ENCODE assay signal across 1 cellular context in the genomic region with DNA sequence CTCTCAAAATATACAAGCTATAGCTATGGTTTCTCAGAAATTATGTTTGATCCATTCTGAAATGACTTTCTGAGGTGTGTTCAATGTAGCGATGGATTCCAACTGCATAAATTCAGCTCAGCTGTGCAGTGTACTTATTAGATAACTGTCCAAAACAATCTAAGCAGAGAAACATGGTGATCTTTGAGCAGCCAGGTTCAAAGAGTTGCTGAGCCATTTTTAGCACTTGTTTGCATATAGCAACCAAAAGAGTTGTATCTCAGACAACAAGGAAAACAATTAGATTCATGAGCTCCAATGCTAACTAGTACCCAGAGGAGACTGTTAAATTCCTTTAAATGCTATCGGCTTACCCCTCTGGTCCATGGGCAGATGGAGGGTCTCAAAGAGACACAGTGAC.
A peak's percentile ranks its signal among the peaks of the same experiment; 100 is the strongest.
TF ChIP-seq lines count a peak whose summit lies in the region.

No MANE protein-coding gene starts in this region.

TF ChIP-seq in GM12878, 131 proteins besides CTCF, POLR2A, EP300 and RAD21:
- TF ChIP-seq MEF2A (IDR thresholded peaks at IDR 0.05; ENCODE audit: insufficient read depth, low read depth, low read length): peak; percentile 77; the same call in 1 of the 2 replicates
- TF ChIP-seq FOXM1 (IDR thresholded peaks at IDR 0.05; ENCODE audit: low read depth, low read length): no peak
- TF ChIP-seq TBL1XR1 (IDR thresholded peaks at IDR 0.05; ENCODE audit: low read depth, low read length): peak; percentile 13; the same call in 1 of the 2 replicates
- no peak for TF ChIP-seq HCFC1 (IDR thresholded peaks at IDR 0.05; ENCODE audit: low read length)
- TF ChIP-seq POU2F2 (IDR thresholded peaks at IDR 0.05; ENCODE audit: borderline replicate concordance, low read depth, low read length): peak; percentile 74; the same call in 1 of the 3 replicates
- no peak for TF ChIP-seq BRCA1 (IDR thresholded peaks at IDR 0.05; ENCODE audit: low read depth, low read length)
- peak; percentile 61 for TF ChIP-seq MEF2B (IDR thresholded peaks at IDR 0.05; ENCODE audit: partially characterized antibody, poor library complexity, severe bottlenecking)
- no peak for TF ChIP-seq PAX5 (IDR thresholded peaks at IDR 0.05; ENCODE audit: borderline replicate concordance, low read depth, low read length)
- no peak for TF ChIP-seq PAX8 (IDR thresholded peaks at IDR 0.05)
- TF ChIP-seq TCF3 (IDR thresholded peaks at IDR 0.05; ENCODE audit: borderline replicate concordance, insufficient read depth, low read depth, low read length): no peak
- no peak for TF ChIP-seq KDM1A (IDR thresholded peaks at IDR 0.05; ENCODE audit: borderline replicate concordance)
- TF ChIP-seq, protein P1, sequence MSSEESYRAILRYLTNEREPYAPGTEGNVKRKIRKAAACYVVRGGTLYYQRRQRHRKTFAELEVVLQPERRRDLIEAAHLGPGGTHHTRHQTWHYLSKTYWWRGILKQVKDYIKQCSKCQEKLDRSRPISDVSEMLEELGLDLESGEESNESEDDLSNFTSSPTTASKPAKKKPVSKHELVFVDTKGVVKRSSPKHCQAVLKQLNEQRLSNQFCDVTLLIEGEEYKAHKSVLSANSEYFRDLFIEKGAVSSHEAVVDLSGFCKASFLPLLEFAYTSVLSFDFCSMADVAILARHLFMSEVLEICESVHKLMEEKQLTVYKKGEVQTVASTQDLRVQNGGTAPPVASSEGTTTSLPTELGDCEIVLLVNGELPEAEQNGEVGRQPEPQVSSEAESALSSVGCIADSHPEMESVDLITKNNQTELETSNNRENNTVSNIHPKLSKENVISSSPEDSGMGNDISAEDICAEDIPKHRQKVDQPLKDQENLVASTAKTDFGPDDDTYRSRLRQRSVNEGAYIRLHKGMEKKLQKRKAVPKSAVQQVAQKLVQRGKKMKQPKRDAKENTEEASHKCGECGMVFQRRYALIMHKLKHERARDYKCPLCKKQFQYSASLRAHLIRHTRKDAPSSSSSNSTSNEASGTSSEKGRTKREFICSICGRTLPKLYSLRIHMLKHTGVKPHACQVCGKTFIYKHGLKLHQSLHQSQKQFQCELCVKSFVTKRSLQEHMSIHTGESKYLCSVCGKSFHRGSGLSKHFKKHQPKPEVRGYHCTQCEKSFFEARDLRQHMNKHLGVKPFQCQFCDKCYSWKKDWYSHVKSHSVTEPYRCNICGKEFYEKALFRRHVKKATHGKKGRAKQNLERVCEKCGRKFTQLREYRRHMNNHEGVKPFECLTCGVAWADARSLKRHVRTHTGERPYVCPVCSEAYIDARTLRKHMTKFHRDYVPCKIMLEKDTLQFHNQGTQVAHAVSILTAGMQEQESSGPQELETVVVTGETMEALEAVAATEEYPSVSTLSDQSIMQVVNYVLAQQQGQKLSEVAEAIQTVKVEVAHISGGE (CRISPR knock-in tag; IDR thresholded peaks at IDR 0.05): no peak
- no peak for TF ChIP-seq ZBED1 (IDR thresholded peaks at IDR 0.05; ENCODE audit: borderline replicate concordance)
- TF ChIP-seq MTA3 (IDR thresholded peaks at IDR 0.05; ENCODE audit: borderline replicate concordance, low read length): no peak
- no peak for TF ChIP-seq POLR2AphosphoS5 (IDR thresholded peaks at IDR 0.05; ENCODE audit: low read length)
- TF ChIP-seq FOS (IDR thresholded peaks at IDR 0.05; ENCODE audit: borderline replicate concordance, extremely low read depth, insufficient read length): no peak
- TF ChIP-seq, protein P2, sequence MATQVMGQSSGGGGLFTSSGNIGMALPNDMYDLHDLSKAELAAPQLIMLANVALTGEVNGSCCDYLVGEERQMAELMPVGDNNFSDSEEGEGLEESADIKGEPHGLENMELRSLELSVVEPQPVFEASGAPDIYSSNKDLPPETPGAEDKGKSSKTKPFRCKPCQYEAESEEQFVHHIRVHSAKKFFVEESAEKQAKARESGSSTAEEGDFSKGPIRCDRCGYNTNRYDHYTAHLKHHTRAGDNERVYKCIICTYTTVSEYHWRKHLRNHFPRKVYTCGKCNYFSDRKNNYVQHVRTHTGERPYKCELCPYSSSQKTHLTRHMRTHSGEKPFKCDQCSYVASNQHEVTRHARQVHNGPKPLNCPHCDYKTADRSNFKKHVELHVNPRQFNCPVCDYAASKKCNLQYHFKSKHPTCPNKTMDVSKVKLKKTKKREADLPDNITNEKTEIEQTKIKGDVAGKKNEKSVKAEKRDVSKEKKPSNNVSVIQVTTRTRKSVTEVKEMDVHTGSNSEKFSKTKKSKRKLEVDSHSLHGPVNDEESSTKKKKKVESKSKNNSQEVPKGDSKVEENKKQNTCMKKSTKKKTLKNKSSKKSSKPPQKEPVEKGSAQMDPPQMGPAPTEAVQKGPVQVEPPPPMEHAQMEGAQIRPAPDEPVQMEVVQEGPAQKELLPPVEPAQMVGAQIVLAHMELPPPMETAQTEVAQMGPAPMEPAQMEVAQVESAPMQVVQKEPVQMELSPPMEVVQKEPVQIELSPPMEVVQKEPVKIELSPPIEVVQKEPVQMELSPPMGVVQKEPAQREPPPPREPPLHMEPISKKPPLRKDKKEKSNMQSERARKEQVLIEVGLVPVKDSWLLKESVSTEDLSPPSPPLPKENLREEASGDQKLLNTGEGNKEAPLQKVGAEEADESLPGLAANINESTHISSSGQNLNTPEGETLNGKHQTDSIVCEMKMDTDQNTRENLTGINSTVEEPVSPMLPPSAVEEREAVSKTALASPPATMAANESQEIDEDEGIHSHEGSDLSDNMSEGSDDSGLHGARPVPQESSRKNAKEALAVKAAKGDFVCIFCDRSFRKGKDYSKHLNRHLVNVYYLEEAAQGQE (IDR thresholded peaks at IDR 0.05; ENCODE audit: low read depth, low read length): no peak
- no peak for TF ChIP-seq FOXK2 (IDR thresholded peaks at IDR 0.05)
- TF ChIP-seq, protein P3, sequence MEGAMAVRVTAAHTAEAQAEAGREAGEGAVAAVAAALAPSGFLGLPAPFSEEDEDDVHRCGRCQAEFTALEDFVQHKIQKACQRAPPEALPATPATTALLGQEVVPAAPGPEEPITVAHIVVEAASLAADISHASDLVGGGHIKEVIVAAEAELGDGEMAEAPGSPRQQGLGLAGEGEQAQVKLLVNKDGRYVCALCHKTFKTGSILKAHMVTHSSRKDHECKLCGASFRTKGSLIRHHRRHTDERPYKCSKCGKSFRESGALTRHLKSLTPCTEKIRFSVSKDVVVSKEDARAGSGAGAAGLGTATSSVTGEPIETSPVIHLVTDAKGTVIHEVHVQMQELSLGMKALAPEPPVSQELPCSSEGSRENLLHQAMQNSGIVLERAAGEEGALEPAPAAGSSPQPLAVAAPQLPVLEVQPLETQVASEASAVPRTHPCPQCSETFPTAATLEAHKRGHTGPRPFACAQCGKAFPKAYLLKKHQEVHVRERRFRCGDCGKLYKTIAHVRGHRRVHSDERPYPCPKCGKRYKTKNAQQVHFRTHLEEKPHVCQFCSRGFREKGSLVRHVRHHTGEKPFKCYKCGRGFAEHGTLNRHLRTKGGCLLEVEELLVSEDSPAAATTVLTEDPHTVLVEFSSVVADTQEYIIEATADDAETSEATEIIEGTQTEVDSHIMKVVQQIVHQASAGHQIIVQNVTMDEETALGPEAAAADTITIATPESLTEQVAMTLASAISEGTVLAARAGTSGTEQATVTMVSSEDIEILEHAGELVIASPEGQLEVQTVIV (IDR thresholded peaks at IDR 0.05; ENCODE audit: borderline replicate concordance, partially characterized antibody): no peak
- no peak for TF ChIP-seq HDGF (IDR thresholded peaks at IDR 0.05)
- no peak for TF ChIP-seq NRF1 (conservative IDR thresholded peaks at IDR 0.05; ENCODE audit: low read depth, low read length)
- TF ChIP-seq, protein P4, sequence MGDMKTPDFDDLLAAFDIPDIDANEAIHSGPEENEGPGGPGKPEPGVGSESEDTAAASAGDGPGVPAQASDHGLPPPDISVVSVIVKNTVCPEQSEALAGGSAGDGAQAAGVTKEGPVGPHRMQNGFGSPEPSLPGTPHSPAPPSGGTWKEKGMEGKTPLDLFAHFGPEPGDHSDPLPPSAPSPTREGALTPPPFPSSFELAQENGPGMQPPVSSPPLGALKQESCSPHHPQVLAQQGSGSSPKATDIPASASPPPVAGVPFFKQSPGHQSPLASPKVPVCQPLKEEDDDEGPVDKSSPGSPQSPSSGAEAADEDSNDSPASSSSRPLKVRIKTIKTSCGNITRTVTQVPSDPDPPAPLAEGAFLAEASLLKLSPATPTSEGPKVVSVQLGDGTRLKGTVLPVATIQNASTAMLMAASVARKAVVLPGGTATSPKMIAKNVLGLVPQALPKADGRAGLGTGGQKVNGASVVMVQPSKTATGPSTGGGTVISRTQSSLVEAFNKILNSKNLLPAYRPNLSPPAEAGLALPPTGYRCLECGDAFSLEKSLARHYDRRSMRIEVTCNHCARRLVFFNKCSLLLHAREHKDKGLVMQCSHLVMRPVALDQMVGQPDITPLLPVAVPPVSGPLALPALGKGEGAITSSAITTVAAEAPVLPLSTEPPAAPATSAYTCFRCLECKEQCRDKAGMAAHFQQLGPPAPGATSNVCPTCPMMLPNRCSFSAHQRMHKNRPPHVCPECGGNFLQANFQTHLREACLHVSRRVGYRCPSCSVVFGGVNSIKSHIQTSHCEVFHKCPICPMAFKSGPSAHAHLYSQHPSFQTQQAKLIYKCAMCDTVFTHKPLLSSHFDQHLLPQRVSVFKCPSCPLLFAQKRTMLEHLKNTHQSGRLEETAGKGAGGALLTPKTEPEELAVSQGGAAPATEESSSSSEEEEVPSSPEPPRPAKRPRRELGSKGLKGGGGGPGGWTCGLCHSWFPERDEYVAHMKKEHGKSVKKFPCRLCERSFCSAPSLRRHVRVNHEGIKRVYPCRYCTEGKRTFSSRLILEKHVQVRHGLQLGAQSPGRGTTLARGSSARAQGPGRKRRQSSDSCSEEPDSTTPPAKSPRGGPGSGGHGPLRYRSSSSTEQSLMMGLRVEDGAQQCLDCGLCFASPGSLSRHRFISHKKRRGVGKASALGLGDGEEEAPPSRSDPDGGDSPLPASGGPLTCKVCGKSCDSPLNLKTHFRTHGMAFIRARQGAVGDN (IDR thresholded peaks at IDR 0.05): no peak
- no peak for TF ChIP-seq YY1 (IDR thresholded peaks at IDR 0.05; ENCODE audit: low read depth, low read length)
- no peak for TF ChIP-seq SPI1 (IDR thresholded peaks at IDR 0.05; ENCODE audit: borderline replicate concordance, insufficient read depth, low read depth, low read length)
TF ChIP-seq in GM12878: peak in this region for 4.
